ENCODE assay signal across 8 cellular contexts in the genomic region with DNA sequence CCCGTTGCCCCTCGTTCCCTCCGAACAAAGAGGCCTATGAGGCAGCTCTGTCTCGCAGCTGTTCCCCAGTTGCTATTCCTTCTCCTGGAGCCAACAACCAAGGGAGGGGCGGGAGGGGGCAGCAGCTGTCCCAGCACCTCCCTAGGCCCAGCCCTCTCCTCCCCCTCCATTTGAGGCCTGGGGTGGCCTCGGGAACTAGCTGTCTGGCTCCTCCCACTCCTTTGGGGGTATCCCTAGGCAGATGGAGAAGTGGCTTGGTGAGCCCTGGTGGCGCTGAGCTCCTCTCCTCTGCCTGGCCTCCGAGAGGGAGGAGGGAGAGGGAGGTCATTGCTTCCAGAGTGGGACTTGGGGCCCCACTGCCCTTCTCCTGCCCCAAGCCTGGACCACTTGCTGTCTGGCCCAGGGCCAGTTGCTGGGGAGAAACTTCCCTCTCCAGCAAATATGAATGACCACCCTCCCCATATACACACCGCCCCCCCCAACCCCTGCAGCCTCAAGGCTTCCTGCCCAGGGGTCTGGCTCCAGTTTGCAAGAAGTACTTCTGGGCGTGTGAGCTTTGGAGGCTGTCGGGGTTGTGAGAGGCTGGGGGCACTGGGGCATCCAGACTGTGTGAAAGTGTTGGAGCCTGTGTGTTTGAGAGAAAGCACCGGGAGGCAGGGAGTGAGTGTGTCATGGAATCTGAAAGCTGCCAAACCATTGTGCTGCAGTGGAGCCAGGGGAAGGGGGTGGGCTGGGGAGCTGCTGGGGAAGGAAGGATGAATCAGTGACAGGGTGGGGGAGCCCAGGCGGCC.
DNase-seq lines count a peak whose midpoint lies in the region; ATAC-seq and FAIRE-seq lines count a peak whose summit lies in the region.

No MANE protein-coding gene starts in this region.

- no peak for FAIRE-seq in RCC 7860 (lab: Jason Lieb, UNC)

- DNase-seq in EL (peak; percentile 80), RCC 7860 (ENCODE audit: low spot score) (peak; percentile 54), globus pallidus (ENCODE audit: low spot score) (peak; percentile 92), pons (ENCODE audit: low spot score) (peak; percentile 87)

- ATAC-seq in HG02885 (IDR thresholded peaks at IDR 0.05; ENCODE audit: poor library complexity, unreplicated experiment) (no peak), GM18520 (IDR thresholded peaks at IDR 0.05; ENCODE audit: unreplicated experiment) (no peak), HG03095 (IDR thresholded peaks at IDR 0.05; ENCODE audit: unreplicated experiment) (no peak), GM21576 (IDR thresholded peaks at IDR 0.05; ENCODE audit: unreplicated experiment) (no peak)
